In genomic region chr13:106480511-106480910, GRCh38 we compare ENCODE assay signal across 19 cellular contexts. TPM values are rescaled to one million over a fixed set of nuclear protein-coding genes. Genes with fewer than 3 reads are reported as not detected.
DNase-seq lines count a peak whose midpoint lies in the region; ATAC-seq, FAIRE-seq and TF ChIP-seq lines count a peak whose summit lies in the region.
"Had no signal": no experiment of that assay in that cellular context is flagged by ENCODE, and none has a peak within 500 bp of the region (broad histone marks: within the 10 kb centered on the region; RNA-seq: fewer than 3 reads in every experiment).

No MANE protein-coding gene starts in this region.

- H3K27ac Mint-ChIP-seq in astrocyte (ENCODE audit: unreplicated experiment) = no peak overlapping the region

- no CpG with 5 or more reads among the region's 2 CpGs for WGBS in mesenchymal stem cell
- 38 to 65% methylated on average over 2 of the region's 2 CpGs for WGBS in sigmoid colon, 2 donors
- 39 to 49% (median 48%) methylated on average over 2 of the region's 2 CpGs for WGBS in small intestine, 3 donors
- 78% methylated on average over 2 of the region's 2 CpGs for WGBS in hepatocyte (ENCODE audit: low lambda C conversion rate, missing lambda C conversion rate)

- H4K8ac ChIP-seq in mesenchymal stem cell (ENCODE audit: low read length) = no peak overlapping the region

- H3K23ac ChIP-seq in mesenchymal stem cell (ENCODE audit: low read length in 2 of 2) = no peak overlapping the region

- H3K4me3 ChIP-seq in DOHH2 (ENCODE audit: low read length) (no peak overlapping the region), astrocyte (ENCODE audit: insufficient read depth, low read depth, low read length) (no peak overlapping the region), mesenchymal stem cell (ENCODE audit: insufficient read depth in 1 of 2, low read depth in 1 of 2, low read length in 2 of 2) (no peak overlapping the region), sigmoid colon (no peak overlapping the region), small intestine (ENCODE audit: low read depth in 1 of 2, low read length in 2 of 2) (no peak overlapping the region), hepatocyte (no peak overlapping the region)
- H3K4me3 ChIP-seq: BLaER1 had no signal

- peak overlapping the region; percentile 54 for H2BK15ac ChIP-seq in mesenchymal stem cell (ENCODE audit: low read depth, poor library complexity, severe bottlenecking)

- peaks cover 48% of the 10 kb centered on the region for H3K4me1 ChIP-seq in DOHH2 (ENCODE audit: control insufficient read depth, low read length)
- no peaks in the 10 kb centered on the region for H3K4me1 ChIP-seq in astrocyte (ENCODE audit: insufficient read depth, low read length)
- H3K4me1 ChIP-seq in mesenchymal stem cell (ENCODE audit: control insufficient read depth, insufficient read depth, low read depth, low read length) = no peaks in the 10 kb centered on the region
- peaks cover 0 to 44% (median 41%) of the 10 kb centered on the region in 4 donors for H3K4me1 ChIP-seq in sigmoid colon
- peaks cover 0 to 4% of the 10 kb centered on the region in 2 donors for H3K4me1 ChIP-seq in small intestine (ENCODE audit: control insufficient read depth in 2 of 2, insufficient read depth in 1 of 2, low read depth in 1 of 2, low read length in 1 of 2)
- peaks cover 7% of the 10 kb centered on the region for H3K4me1 ChIP-seq in hepatocyte (ENCODE audit: insufficient read depth)

- H2AFZ ChIP-seq in astrocyte (ENCODE audit: low read depth, low read length) = no peak overlapping the region
- no peak overlapping the region for H2AFZ ChIP-seq in mesenchymal stem cell (ENCODE audit: low read depth, low read length)
- no peak overlapping the region for H2AFZ ChIP-seq in hepatocyte

- no peak overlapping the region for H3K27ac ChIP-seq in DOHH2 (ENCODE audit: low read depth, low read length)
- no peak overlapping the region for H3K27ac ChIP-seq in astrocyte (ENCODE audit: low read depth, low read length)
- no peak overlapping the region for H3K27ac ChIP-seq in mesenchymal stem cell (ENCODE audit: low read length, poor library complexity, severe bottlenecking)
- H3K27ac ChIP-seq in sigmoid colon = peak overlapping the region in 3 of 4 donors; percentile 83 to 96 (median 87)
- H3K27ac ChIP-seq in small intestine (ENCODE audit: low read depth in 1 of 2, low read length in 1 of 2) = no peak overlapping the region
- no peak overlapping the region for H3K27ac ChIP-seq in hepatocyte
- H3K27ac ChIP-seq: BLaER1 had no signal

- no peak for FAIRE-seq in astrocyte (lab: Jason Lieb, UNC)
- FAIRE-seq in small intestine (lab: Jason Lieb, UNC) = no peak
- FAIRE-seq: A204.1, GM12892 had no signal

- H3K36me3 ChIP-seq in DOHH2 (ENCODE audit: control insufficient read depth, low read length) (no peaks in the 10 kb centered on the region), astrocyte (ENCODE audit: insufficient read depth, low read length) (no peaks in the 10 kb centered on the region), mesenchymal stem cell (ENCODE audit: control insufficient read depth in 1 of 2, insufficient read depth in 2 of 2, low read depth in 1 of 2, low read length in 2 of 2) (no peaks in the 10 kb centered on the region), sigmoid colon (no peaks in the 10 kb centered on the region), small intestine (ENCODE audit: control insufficient read depth in 2 of 2, insufficient read depth in 2 of 2, low read length in 2 of 2) (no peaks in the 10 kb centered on the region), hepatocyte (replicated peaks; ENCODE audit: insufficient read depth, low read depth) (no peaks in the 10 kb centered on the region)
- H3K36me3 ChIP-seq: BLaER1 had no signal

- H2BK12ac ChIP-seq in mesenchymal stem cell (ENCODE audit: low read length in 2 of 2) = no peak overlapping the region

- H3K79me2 ChIP-seq in DOHH2 (ENCODE audit: control insufficient read depth, low read length) (no peaks in the 10 kb centered on the region), astrocyte (ENCODE audit: insufficient read depth, low read length) (no peaks in the 10 kb centered on the region), hepatocyte (no peaks in the 10 kb centered on the region)

- TF ChIP-seq EP300 in sigmoid colon (IDR thresholded peaks at IDR 0.05) = no peak

- peaks cover 9% of the 10 kb centered on the region for H3F3A ChIP-seq in DOHH2 (ENCODE audit: control insufficient read depth, insufficient read depth)

- no peak for TF ChIP-seq POLR2A in sigmoid colon (IDR thresholded peaks at IDR 0.05)

- H4K20me1 ChIP-seq in DOHH2 (ENCODE audit: control insufficient read depth, insufficient read depth, low read depth, low read length) (no peaks in the 10 kb centered on the region), astrocyte (ENCODE audit: insufficient read depth, low read length) (no peaks in the 10 kb centered on the region), hepatocyte (ENCODE audit: insufficient read depth, poor library complexity, severe bottlenecking) (no peaks in the 10 kb centered on the region)
- H4K20me1 ChIP-seq: BLaER1 had no signal

- H3K36me3 Mint-ChIP-seq in astrocyte (ENCODE audit: low read depth, unreplicated experiment) = no peaks in the 10 kb centered on the region

- H2AK5ac ChIP-seq in mesenchymal stem cell (ENCODE audit: low read length, severe bottlenecking) = no peak overlapping the region

- no peak overlapping the region for H4K91ac ChIP-seq in mesenchymal stem cell (ENCODE audit: low read length)

- no peaks in the 10 kb centered on the region for H3K79me1 ChIP-seq in mesenchymal stem cell (replicated peaks; ENCODE audit: low read length, poor library complexity, severe bottlenecking)

- H3K9me3 Mint-ChIP-seq in astrocyte (ENCODE audit: unreplicated experiment) = no peaks in the 10 kb centered on the region

- H3K27me3 ChIP-seq in DOHH2 (ENCODE audit: control insufficient read depth, low read length) = no peaks in the 10 kb centered on the region
- no peaks in the 10 kb centered on the region for H3K27me3 ChIP-seq in astrocyte (ENCODE audit: insufficient read depth, low read length)
- peaks cover 0 to 3% of the 10 kb centered on the region in 2 experiments for H3K27me3 ChIP-seq in mesenchymal stem cell (ENCODE audit: control insufficient read depth in 1 of 2, insufficient read depth in 1 of 2, low read length in 2 of 2)
- no peaks in the 10 kb centered on the region for H3K27me3 ChIP-seq in sigmoid colon
- peaks cover 0 to 2% of the 10 kb centered on the region in 2 donors for H3K27me3 ChIP-seq in small intestine (ENCODE audit: control insufficient read depth in 2 of 2, insufficient read depth in 2 of 2, low read length in 2 of 2)
- H3K27me3 ChIP-seq in hepatocyte = no peaks in the 10 kb centered on the region
- H3K27me3 ChIP-seq: BLaER1 had no signal

- no peak overlapping the region for H3K18ac ChIP-seq in mesenchymal stem cell (ENCODE audit: low read depth in 1 of 2, low read length in 2 of 2)

- H3K14ac ChIP-seq in mesenchymal stem cell (ENCODE audit: low read length in 2 of 2) = no peak overlapping the region

- H3K4ac ChIP-seq in mesenchymal stem cell (ENCODE audit: low read depth in 1 of 2, low read length in 2 of 2) = no peak overlapping the region

- TF ChIP-seq CTCF in DOHH2 (IDR thresholded peaks at IDR 0.05; ENCODE audit: low read depth, low read length, poor library complexity, severe bottlenecking) = no peak
- TF ChIP-seq CTCF in astrocyte (IDR thresholded peaks at IDR 0.05; ENCODE audit: insufficient read depth, low read depth, low read length) = no peak
- TF ChIP-seq CTCF in sigmoid colon (IDR thresholded peaks at IDR 0.05) = no peak
- TF ChIP-seq CTCF in hepatocyte (IDR thresholded peaks at IDR 0.05; ENCODE audit: poor library complexity) = no peak

- H3K9me3 ChIP-seq in DOHH2 (ENCODE audit: control insufficient read depth, insufficient read depth, low read length) = no peaks in the 10 kb centered on the region
- H3K9me3 ChIP-seq in astrocyte (ENCODE audit: insufficient read depth, low read depth, low read length) = no peaks in the 10 kb centered on the region
- no peaks in the 10 kb centered on the region for H3K9me3 ChIP-seq in mesenchymal stem cell (ENCODE audit: control insufficient read depth, low read length)
- peaks cover 0 to 3% (median 0%) of the 10 kb centered on the region in 4 donors for H3K9me3 ChIP-seq in sigmoid colon
- no peaks in the 10 kb centered on the region for H3K9me3 ChIP-seq in small intestine (ENCODE audit: control insufficient read depth, low read depth)
- H3K9me3 ChIP-seq in hepatocyte (ENCODE audit: low read depth) = no peaks in the 10 kb centered on the region

- no peaks in the 10 kb centered on the region for H3K27me3 Mint-ChIP-seq in astrocyte (ENCODE audit: low read depth, unreplicated experiment)

- no peak for DNase-seq in astrocyte (ENCODE audit: low read depth)
- no peak for DNase-seq in mesenchymal stem cell
- DNase-seq in sigmoid colon = no peak
- no peak for DNase-seq in small intestine
- DNase-seq in hepatocyte (ENCODE audit: low spot score) = no peak
- no peak for DNase-seq in NCI-H748 (lab: John Stamatoyannopoulos, UW; ENCODE audit: unreplicated experiment)
- DNase-seq: GF-D8; KG1; NCI-H1417 treated with DMSO at 0.1 percent for 48 hours; NCI-H1930; NCI-H446; NCI-H69; NK-92 treated with Interleukin-12 subunit alpha and Interleukin-12 subunit beta, amount 100 ng/mL, for 24 hours; OCI-M1 had no signal

- peaks cover 2% of the 10 kb centered on the region for H3K4me1 Mint-ChIP-seq in astrocyte (ENCODE audit: low read depth, unreplicated experiment)

- H3K4me2 ChIP-seq in DOHH2 (ENCODE audit: low read length) (peak overlapping the region; percentile 11; the same call in 1 of the 2 replicates), astrocyte (ENCODE audit: low read length) (peak overlapping the region; percentile 10), mesenchymal stem cell (ENCODE audit: low read length, poor library complexity, severe bottlenecking) (no peak overlapping the region), hepatocyte (no peak overlapping the region)
- H3K4me2 ChIP-seq: BLaER1 had no signal

- H2BK120ac ChIP-seq in mesenchymal stem cell (ENCODE audit: low read depth, low read length) = no peak overlapping the region

- H3K9me2 ChIP-seq in DOHH2 (replicated peaks; ENCODE audit: control insufficient read depth, low read length) (no peaks in the 10 kb centered on the region), hepatocyte (replicated peaks; ENCODE audit: insufficient read depth) (no peaks in the 10 kb centered on the region)

- ATAC-seq in HG02970 (IDR thresholded peaks at IDR 0.05; ENCODE audit: low FRiP score, unreplicated experiment) = no peak

- no peak overlapping the region for H3K4me3 Mint-ChIP-seq in astrocyte (ENCODE audit: unreplicated experiment)

- no peak overlapping the region for H2BK5ac ChIP-seq in mesenchymal stem cell (ENCODE audit: low read depth, low read length, poor library complexity, severe bottlenecking)

- intact Hi-C loops in sigmoid colon (cut with DNase I) = loop anchor here (5.0 kb wide), 1 partner anchor 133 kb away; no protein-coding TSS in a partner anchor

- H3K9ac ChIP-seq in astrocyte (ENCODE audit: low read length) (no peak overlapping the region), mesenchymal stem cell (ENCODE audit: low read length) (no peak overlapping the region)
- H3K9ac ChIP-seq: BLaER1 had no signal

RNA-seq across cellular contexts. Expression of gene EFNB2, which starts 55.0 kb away (rescaled TPM):
- total RNA-seq in astrocyte = 93.2 and 93.4 TPM in 2 replicates
- polyA plus RNA-seq in mesenchymal stem cell (2013, experiment 1 of 2) = 12.2 TPM
- 12.9 TPM for polyA plus RNA-seq in mesenchymal stem cell (2013, experiment 2 of 2)
- total RNA-seq in sigmoid colon = 10 to 100 TPM in 3 of 4 donors, 1 to 10 TPM in 1; 7.2 to 15.0 (median 11.6) TPM
- 10 to 100 TPM in 2 of 3 donors, 1 to 10 TPM in 1; 9.6 to 36.1 (median 13.4) TPM for polyA plus RNA-seq in sigmoid colon
- 10 to 100 TPM; 10.8 to 33.0 (median 18.1) TPM for polyA plus RNA-seq in small intestine
- 59.6 and 63.3 TPM in 2 replicates for total RNA-seq in hepatocyte
- polyA plus RNA-seq in hepatocyte = 57.7 and 62.4 TPM in 2 replicates

Comparison
In these comparisons a context has a peak if more than half of its experiments do, and no peak if none do; other contexts are left out.
1. H3K27ac ChIP-seq: peak in sigmoid colon (3 of 4); none in DOHH2 (single experiment), astrocyte (single experiment), mesenchymal stem cell (single experiment), small intestine (0 of 2) and hepatocyte (single experiment).
2. H3K4me2 ChIP-seq: peak in DOHH2 (single experiment) and astrocyte (single experiment); none in mesenchymal stem cell (single experiment) and hepatocyte (single experiment).